ENCODE assay signal across 10 cellular contexts in the genomic region with DNA sequence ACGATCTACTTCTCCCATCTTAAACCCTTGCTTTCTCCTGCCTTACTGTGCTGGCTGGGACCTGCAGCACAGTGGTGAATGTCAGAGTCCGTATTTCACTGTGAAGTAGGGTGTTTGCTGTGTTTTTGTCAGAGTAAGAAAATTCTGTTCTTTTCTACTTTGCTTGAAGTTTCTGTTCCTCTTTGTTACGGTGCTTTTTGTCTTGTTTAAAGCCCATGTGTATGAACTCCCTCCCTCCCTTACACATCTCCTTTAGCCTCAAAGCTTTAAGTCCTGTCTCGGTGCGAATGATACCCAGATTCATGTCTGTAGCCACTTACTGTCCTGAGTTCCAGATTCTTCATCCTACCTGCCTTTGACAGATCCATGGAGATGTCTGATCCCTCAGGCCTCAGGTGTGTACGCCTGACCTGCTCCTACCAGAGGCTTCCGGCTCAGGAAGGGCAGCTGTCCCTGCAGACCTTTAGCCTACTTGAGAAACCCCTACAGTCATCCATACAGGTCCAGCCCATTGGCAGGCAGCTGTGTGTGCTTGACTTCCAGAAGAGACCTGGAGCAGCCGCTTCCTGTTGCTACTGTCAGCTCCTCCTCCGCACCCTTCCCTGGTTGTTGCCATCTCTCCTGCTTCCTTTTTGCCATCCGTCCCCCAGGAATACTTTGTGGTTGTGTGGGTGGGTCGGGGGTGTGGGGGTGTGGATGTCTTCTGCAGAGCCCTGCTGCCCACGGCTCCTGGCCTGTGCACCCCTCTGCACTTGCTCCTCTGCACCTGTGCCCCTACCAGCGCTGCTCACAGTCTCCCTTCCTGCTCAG.
DNase-seq lines count a peak whose midpoint lies in the region; ATAC-seq and TF ChIP-seq lines count a peak whose summit lies in the region.
"Had no signal": no experiment of that assay in that cellular context is flagged by ENCODE, and none has a peak within 500 bp of the region (broad histone marks: within the 10 kb centered on the region; RNA-seq: fewer than 3 reads in every experiment).

No MANE protein-coding gene starts in this region.

- peak; percentile 4 for DNase-seq in left lobe of liver (ENCODE audit: low spot score)
- no peak for DNase-seq in NCI-H526 treated with DMSO at 0.1 percent for 48 hours (lab: John Stamatoyannopoulos, UW)
- DNase-seq in activated CD4-positive, CD25-positive, alpha-beta regulatory T cell treated with anti-CD3 and anti-CD28 coated beads, Interleukin-2, amount 50 U/mL, for 72 hours: no peak
- DNase-seq in mammary epithelial cell: no peak
- DNase-seq in HT-29 (ENCODE audit: low spot score): no peak
- DNase-seq: GOT3, heart left ventricle had no signal

- H3K79me2 ChIP-seq in mammary epithelial cell (ENCODE audit: insufficient read depth, low read length): no peaks in the 10 kb centered on the region

- intact Hi-C loops in mammary epithelial cell (cut with micrococcal nuclease): no loop called here

- dilution Hi-C loops in mammary epithelial cell (cut with HindIII; ENCODE audit: low sequenced_read_pairs): loop anchor here (5.0 kb wide), 1 partner anchor 71 kb away; the partner anchor contains the start of genes DDX51 and NOC4L

- H3K4me3 ChIP-seq in mammary epithelial cell (replicated peaks in 1 of 3; ENCODE audit: insufficient read depth in 1 of 3, low read depth in 2 of 3, low read length in 3 of 3): no peak overlapping the region
- H3K4me3 ChIP-seq: heart left ventricle had no signal

- CTCF ChIA-PET in mammary epithelial cell (lab: Charles Lee; ENCODE audit: low non-redundant PET): no interaction called here

- ATAC-seq in GM18858 (IDR thresholded peaks at IDR 0.05; ENCODE audit: unreplicated experiment) (peak; percentile 78), GM21529 (IDR thresholded peaks at IDR 0.05; ENCODE audit: unreplicated experiment) (peak; percentile 87), HG03460 (IDR thresholded peaks at IDR 0.05; ENCODE audit: unreplicated experiment) (peak; percentile 78), left lobe of liver (no peak)

- H3K27ac ChIP-seq in mammary epithelial cell (ENCODE audit: insufficient read depth, low read depth, low read length): no peak overlapping the region
- H3K27ac ChIP-seq: heart left ventricle had no signal

- 92% methylated on average over 13 of the region's 13 CpGs for WGBS in mammary epithelial cell (ENCODE audit: low coverage, missing lambda C conversion rate)

- peaks cover 13% of the 10 kb centered on the region for H3K36me3 ChIP-seq in mammary epithelial cell (ENCODE audit: insufficient read depth, low read length)

- no peaks in the 10 kb centered on the region for H3K27me3 ChIP-seq in mammary epithelial cell (ENCODE audit: insufficient read depth, low read length)
- H3K27me3 ChIP-seq: heart left ventricle had no signal

- no peaks in the 10 kb centered on the region for H4K20me1 ChIP-seq in mammary epithelial cell (ENCODE audit: insufficient read depth, low read length)

- H3K9ac ChIP-seq in mammary epithelial cell (ENCODE audit: insufficient read depth, low read length): no peak overlapping the region

- no peak for TF ChIP-seq CTCF in mammary epithelial cell (conservative IDR thresholded peaks at IDR 0.05 in 1 of 2, IDR thresholded peaks at IDR 0.05 in 1 of 2; ENCODE audit: extremely low read depth in 1 of 2, insufficient read depth in 1 of 2, low read depth in 1 of 2, low read length in 2 of 2)

- H2AFZ ChIP-seq in mammary epithelial cell (ENCODE audit: low read depth, low read length): no peak overlapping the region

- no peaks in the 10 kb centered on the region for H3K4me1 ChIP-seq in mammary epithelial cell (ENCODE audit: insufficient read depth, low read length)

- no peak overlapping the region for H3K4me2 ChIP-seq in mammary epithelial cell (ENCODE audit: insufficient read depth, low read depth, low read length)

- in situ Hi-C loops in mammary epithelial cell (cut with MboI; ENCODE audit: low sequenced_read_pairs in 2 of 2): no loop called here

- no TSS peak for BruUV-seq in mammary epithelial cell (replicated peaks; lab: Mats Ljungman, UMichigan)

- no peaks in the 10 kb centered on the region for H3K9me3 ChIP-seq in mammary epithelial cell (replicated peaks; ENCODE audit: insufficient read depth, low read length)
- H3K9me3 ChIP-seq: heart left ventricle had no signal
